ENCODE assay signal across 22 cellular contexts in genomic region chr11:34495724-34496377, GRCh38. TPM values are rescaled to one million over a fixed set of nuclear protein-coding genes. Genes with fewer than 3 reads are reported as not detected.
A peak's percentile ranks its signal among the peaks of the same experiment; 100 is the strongest.
DNase-seq lines count a peak whose midpoint lies in the region; ATAC-seq, FAIRE-seq and TF ChIP-seq lines count a peak whose summit lies in the region.
"Had no signal": no experiment of that assay in that cellular context is flagged by ENCODE, and none has a peak within 500 bp of the region (broad histone marks: within the 10 kb centered on the region; RNA-seq: fewer than 3 reads in every experiment).

No MANE protein-coding gene starts in this region.

- H3K4me3 ChIP-seq in upper lobe of left lung (no peak overlapping the region), SK-N-SH (ENCODE audit: low read depth in 2 of 2, low read length in 1 of 2) (no peak overlapping the region)
- H3K4me3 ChIP-seq: BLaER1, gastrocnemius medialis, HAP-1, SJSA1 had no signal

- no peaks in the 10 kb centered on the region for H3K9me3 ChIP-seq in upper lobe of left lung
- no peaks in the 10 kb centered on the region for H3K9me3 ChIP-seq in SK-N-SH
- H3K9me3 ChIP-seq: BLaER1, gastrocnemius medialis, HAP-1, SJSA1 had no signal

- no peaks in the 10 kb centered on the region for H3K9me2 ChIP-seq in SK-N-SH

- CTCF ChIA-PET in SK-N-SH (lab: Yijun Ruan, JAX) = interaction anchor here (3.6 kb wide), 1 partner anchor 17 kb away, joined by 16 read pairs; the partner anchor contains the start of gene ELF5

- in situ Hi-C loops in G401 (cut with HindIII; ENCODE audit: low sequenced_read_pairs) = no loop called here

- no peak for TF ChIP-seq RAD21 in SK-N-SH (IDR thresholded peaks at IDR 0.05; ENCODE audit: low read length)

- H3K4me2 ChIP-seq in SK-N-SH = no peak overlapping the region
- H3K4me2 ChIP-seq: BLaER1 had no signal

- no peak for TF ChIP-seq CTCF in upper lobe of left lung (IDR thresholded peaks at IDR 0.05)
- TF ChIP-seq CTCF in SK-N-SH (IDR thresholded peaks at IDR 0.05) = no peak

- ATAC-seq in esophagus mucosa (peak; percentile 45), upper lobe of left lung (ENCODE audit: low FRiP score in 2 of 2) (peak; percentile 62 to 89), HG03457 (IDR thresholded peaks at IDR 0.05; ENCODE audit: unreplicated experiment) (no peak)
- ATAC-seq: activated CD4-positive, alpha-beta T cell treated with anti-CD3 and anti-CD28 coated beads for 36 hours; gastrocnemius medialis; stimulated activated naive B cell treated with anti-CD40 and anti-IgM and Interleukin-4, amounts not matched to agents 10 μg/mL and 1 μg/mL and 100 μg/mL, for 72 hours had no signal

- no peak for FAIRE-seq in RCC 7860 (lab: Jason Lieb, UNC)

- H3K27me3 ChIP-seq in upper lobe of left lung (no peaks in the 10 kb centered on the region), SK-N-SH (ENCODE audit: insufficient read depth) (no peaks in the 10 kb centered on the region; the same call in 1 of the 2 replicates)
- H3K27me3 ChIP-seq: BLaER1, gastrocnemius medialis had no signal

- H3K79me2 ChIP-seq in SK-N-SH (ENCODE audit: insufficient read depth) = no peaks in the 10 kb centered on the region

- H4K20me1 ChIP-seq in SK-N-SH (ENCODE audit: insufficient read depth) = no peaks in the 10 kb centered on the region
- H4K20me1 ChIP-seq: BLaER1 had no signal

- peak overlapping the region; percentile 20 to 86 (median 68) for H3K27ac ChIP-seq in upper lobe of left lung
- H3K27ac ChIP-seq in SK-N-SH (ENCODE audit: low read depth in 2 of 2, low read length in 1 of 2) = no peak overlapping the region
- H3K27ac ChIP-seq: 22Rv1, BLaER1, gastrocnemius medialis, SJSA1 had no signal

- TF ChIP-seq EP300 in upper lobe of left lung (IDR thresholded peaks at IDR 0.05) (peak in 2 of 4 donors; percentile 49 to 54), SK-N-SH (IDR thresholded peaks at IDR 0.05; ENCODE audit: borderline replicate concordance in 1 of 2, low read depth in 1 of 2, low read length in 1 of 2) (no peak)

- H3K4me1 ChIP-seq in upper lobe of left lung = peaks cover under 1 to 27% (median 5%) of the 10 kb centered on the region in 4 donors
- H3K4me1 ChIP-seq in SK-N-SH (ENCODE audit: control insufficient read depth in 1 of 2, insufficient read depth in 2 of 2, low read depth in 1 of 2, low read length in 1 of 2) = no peaks in the 10 kb centered on the region; a peak in 1 of 4 replicates
- H3K4me1 ChIP-seq: BLaER1, gastrocnemius medialis, HAP-1, SJSA1 had no signal

- H2AFZ ChIP-seq in SK-N-SH (ENCODE audit: low read depth) = no peak overlapping the region

- no peaks in the 10 kb centered on the region for H3K36me3 ChIP-seq in upper lobe of left lung
- H3K36me3 ChIP-seq in SK-N-SH (replicated peaks in 1 of 2; ENCODE audit: control insufficient read depth in 1 of 2, insufficient read depth in 2 of 2, low read length in 1 of 2) = no peaks in the 10 kb centered on the region
- H3K36me3 ChIP-seq: BLaER1, gastrocnemius medialis, HAP-1, SJSA1 had no signal

- H3F3A ChIP-seq in SK-N-SH (replicated peaks; ENCODE audit: insufficient read depth) = no peaks in the 10 kb centered on the region

- POLR2A ChIA-PET in SK-N-SH (lab: Yijun Ruan, JAX) = no interaction called here

- peak in 1 of 4 donors; percentile 39 for TF ChIP-seq POLR2A in upper lobe of left lung (IDR thresholded peaks at IDR 0.05)

- H3K9ac ChIP-seq in SK-N-SH = no peak overlapping the region
- H3K9ac ChIP-seq: BLaER1 had no signal

- peak; percentile 7 for DNase-seq in NCI-H146 (lab: John Stamatoyannopoulos, UW)
- DNase-seq in NCI-H146 treated with DMSO at 0.1 percent for 48 hours (lab: John Stamatoyannopoulos, UW; ENCODE audit: unreplicated experiment) = no peak
- peak; percentile 34 for DNase-seq in RCC 7860 (ENCODE audit: low spot score)
- DNase-seq in upper lobe of left lung = peak; percentile 75 to 89
- DNase-seq in SK-N-SH = no peak
- no peak for DNase-seq in G401 (ENCODE audit: low spot score)
- DNase-seq: activated CD4-positive, alpha-beta T cell treated with anti-CD3 and anti-CD28 coated beads for 36 hours; activated CD8-positive, alpha-beta memory T cell treated with anti-CD3 and anti-CD28 coated beads, Interleukin-2, amount 50 U/mL, for 48 hours; cortex of kidney; DMS 273 treated with DMSO at 0.1 percent for 48 hours; gastrocnemius medialis; naive B cell; NCI-H1694 treated with DMSO at 0.1 percent for 48 hours; NCI-H526 treated with DMSO at 0.1 percent for 48 hours; stimulated activated naive B cell treated with anti-CD40 and anti-IgM and Interleukin-4, amounts not matched to agents 10 μg/mL and 1 μg/mL and 100 μg/mL, for 72 hours; T-helper 9 cell had no signal

- 55 to 58% methylated on average over 17 to 21 of the region's 26 CpGs for WGBS in upper lobe of left lung, 2 donors
- 85% methylated on average over 23 of the region's 26 CpGs for WGBS in SK-N-SH (ENCODE audit: low lambda C conversion rate)

TF ChIP-seq in SK-N-SH, 30 proteins besides CTCF, POLR2A, EP300 and RAD21:
- TF ChIP-seq MXI1 (IDR thresholded peaks at IDR 0.05; ENCODE audit: low read depth, low read length) (no peak), FOSL2 (IDR thresholded peaks at IDR 0.05; ENCODE audit: borderline replicate concordance, low read depth) (no peak), TCF12 (IDR thresholded peaks at IDR 0.05) (no peak), RXRA (IDR thresholded peaks at IDR 0.05; ENCODE audit: borderline replicate concordance, low read depth) (no peak), SMC3 (IDR thresholded peaks at IDR 0.05; ENCODE audit: low read depth, low read length) (no peak), SIN3A (IDR thresholded peaks at IDR 0.05; ENCODE audit: borderline replicate concordance, low read depth, low read length) (no peak), FOXM1 (IDR thresholded peaks at IDR 0.05; ENCODE audit: low read depth) (no peak), JUND (IDR thresholded peaks at IDR 0.05) (no peak), YY1 (IDR thresholded peaks at IDR 0.05; ENCODE audit: low read depth) (no peak), GABPA (IDR thresholded peaks at IDR 0.05; ENCODE audit: low read depth) (no peak), RCOR1 (IDR thresholded peaks at IDR 0.05; ENCODE audit: low read length) (no peak)
- TF ChIP-seq, protein P1, sequence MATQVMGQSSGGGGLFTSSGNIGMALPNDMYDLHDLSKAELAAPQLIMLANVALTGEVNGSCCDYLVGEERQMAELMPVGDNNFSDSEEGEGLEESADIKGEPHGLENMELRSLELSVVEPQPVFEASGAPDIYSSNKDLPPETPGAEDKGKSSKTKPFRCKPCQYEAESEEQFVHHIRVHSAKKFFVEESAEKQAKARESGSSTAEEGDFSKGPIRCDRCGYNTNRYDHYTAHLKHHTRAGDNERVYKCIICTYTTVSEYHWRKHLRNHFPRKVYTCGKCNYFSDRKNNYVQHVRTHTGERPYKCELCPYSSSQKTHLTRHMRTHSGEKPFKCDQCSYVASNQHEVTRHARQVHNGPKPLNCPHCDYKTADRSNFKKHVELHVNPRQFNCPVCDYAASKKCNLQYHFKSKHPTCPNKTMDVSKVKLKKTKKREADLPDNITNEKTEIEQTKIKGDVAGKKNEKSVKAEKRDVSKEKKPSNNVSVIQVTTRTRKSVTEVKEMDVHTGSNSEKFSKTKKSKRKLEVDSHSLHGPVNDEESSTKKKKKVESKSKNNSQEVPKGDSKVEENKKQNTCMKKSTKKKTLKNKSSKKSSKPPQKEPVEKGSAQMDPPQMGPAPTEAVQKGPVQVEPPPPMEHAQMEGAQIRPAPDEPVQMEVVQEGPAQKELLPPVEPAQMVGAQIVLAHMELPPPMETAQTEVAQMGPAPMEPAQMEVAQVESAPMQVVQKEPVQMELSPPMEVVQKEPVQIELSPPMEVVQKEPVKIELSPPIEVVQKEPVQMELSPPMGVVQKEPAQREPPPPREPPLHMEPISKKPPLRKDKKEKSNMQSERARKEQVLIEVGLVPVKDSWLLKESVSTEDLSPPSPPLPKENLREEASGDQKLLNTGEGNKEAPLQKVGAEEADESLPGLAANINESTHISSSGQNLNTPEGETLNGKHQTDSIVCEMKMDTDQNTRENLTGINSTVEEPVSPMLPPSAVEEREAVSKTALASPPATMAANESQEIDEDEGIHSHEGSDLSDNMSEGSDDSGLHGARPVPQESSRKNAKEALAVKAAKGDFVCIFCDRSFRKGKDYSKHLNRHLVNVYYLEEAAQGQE (IDR thresholded peaks at IDR 0.05; ENCODE audit: low read depth, low read length) = no peak
- TF ChIP-seq, protein P2, sequence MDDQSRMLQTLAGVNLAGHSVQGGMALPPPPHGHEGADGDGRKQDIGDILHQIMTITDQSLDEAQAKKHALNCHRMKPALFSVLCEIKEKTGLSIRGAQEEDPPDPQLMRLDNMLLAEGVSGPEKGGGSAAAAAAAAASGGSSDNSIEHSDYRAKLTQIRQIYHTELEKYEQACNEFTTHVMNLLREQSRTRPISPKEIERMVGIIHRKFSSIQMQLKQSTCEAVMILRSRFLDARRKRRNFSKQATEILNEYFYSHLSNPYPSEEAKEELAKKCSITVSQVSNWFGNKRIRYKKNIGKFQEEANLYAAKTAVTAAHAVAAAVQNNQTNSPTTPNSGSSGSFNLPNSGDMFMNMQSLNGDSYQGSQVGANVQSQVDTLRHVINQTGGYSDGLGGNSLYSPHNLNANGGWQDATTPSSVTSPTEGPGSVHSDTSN (IDR thresholded peaks at IDR 0.05) = no peak
- TF ChIP-seq, protein P3, sequence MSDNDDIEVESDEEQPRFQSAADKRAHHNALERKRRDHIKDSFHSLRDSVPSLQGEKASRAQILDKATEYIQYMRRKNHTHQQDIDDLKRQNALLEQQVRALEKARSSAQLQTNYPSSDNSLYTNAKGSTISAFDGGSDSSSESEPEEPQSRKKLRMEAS (IDR thresholded peaks at IDR 0.05; ENCODE audit: low read depth) = no peak

RNA-seq across cellular contexts. Expression of gene ELF5, which starts 17.7 kb away (rescaled TPM):
- total RNA-seq in esophagus mucosa = 0.32 TPM
- 10 to 100 TPM in 2 of 6 donors, 1 to 10 TPM in 4; 1.2 to 29.3 (median 8.5) TPM for total RNA-seq in upper lobe of left lung
- polyA plus RNA-seq in SK-N-SH (2012; rRNA removed) = not detected in 2 replicates
- polyA plus RNA-seq in SK-N-SH (2012; cell fraction: cytosol; rRNA removed) = not detected in 2 replicates
- not detected in 2 replicates for polyA plus RNA-seq in SK-N-SH (2012; cell fraction: nucleus; rRNA removed)
- total RNA-seq in G401 (2014; rRNA removed; shearing (Covaris generic)) = not detected in 2 replicates
- total RNA-seq: activated CD4-positive, alpha-beta T cell treated with anti-CD3 and anti-CD28 coated beads for 36 hours; gastrocnemius medialis; SJSA1 had no signal

RNA-seq across cellular contexts. Expression of gene CAT, which starts 57.1 kb away (rescaled TPM):
- total RNA-seq in esophagus mucosa (19.3 TPM), upper lobe of left lung (100 to 1,000 TPM; 133 to 380 (median 185) TPM)
- polyA plus RNA-seq in SK-N-SH (2012; rRNA removed) = 26.6 and 34.3 TPM in 2 replicates
- 24.2 and 30.6 TPM in 2 replicates for polyA plus RNA-seq in SK-N-SH (2012; cell fraction: cytosol; rRNA removed)
- 31.5 and 42.9 TPM in 2 replicates for polyA plus RNA-seq in SK-N-SH (2012; cell fraction: nucleus; rRNA removed)
- total RNA-seq in G401 (2014; rRNA removed; shearing (Covaris generic)) = 60.1 and 80.4 TPM in 2 replicates

Comparison
In these comparisons a context has a peak if more than half of its experiments do, and no peak if none do; other contexts are left out.
1. DNase-seq: peak in NCI-H146 (single experiment), RCC 7860 (single experiment) and upper lobe of left lung (2 of 2); none in NCI-H146 treated with DMSO at 0.1 percent for 48 hours (single experiment), SK-N-SH (single experiment) and G401 (single experiment).
2. H3K27ac ChIP-seq: peak in upper lobe of left lung (4 of 4); none in SK-N-SH (0 of 2).